In the genomic region with DNA sequence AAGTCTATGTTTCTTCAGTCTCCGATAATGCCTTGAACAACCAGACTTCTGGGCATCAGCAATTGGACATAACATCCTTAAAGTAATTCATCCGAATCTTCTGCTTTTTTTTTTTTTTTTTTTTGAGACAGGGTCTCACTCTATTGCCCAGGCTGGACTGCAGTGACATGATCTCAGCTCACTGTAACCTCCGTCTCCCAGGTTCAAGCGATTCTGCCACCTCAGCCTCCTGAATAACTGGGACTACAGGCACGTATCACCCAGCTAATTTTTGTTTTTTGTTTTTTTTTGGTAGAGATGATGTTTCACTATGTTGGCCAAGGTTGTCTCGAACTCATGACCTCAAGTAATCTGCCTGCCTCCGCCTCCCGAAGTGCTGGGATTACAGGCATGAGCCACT, we compare ENCODE assay signal across 1 cellular context.
A peak's percentile ranks its signal among the peaks of the same experiment; 100 is the strongest.
TF ChIP-seq lines count a peak whose summit lies in the region.

No MANE protein-coding gene starts in this region.

TF ChIP-seq in K562, 482 proteins besides CTCF, POLR2A, EP300 and RAD21:
- TF ChIP-seq RB1 (IDR thresholded peaks at IDR 0.05; ENCODE audit: low read depth) = no peak
- TF ChIP-seq ZNF121 (CRISPR knock-in tag; conservative IDR thresholded peaks at IDR 0.05) = peak; percentile 63
